Comparison of ENCODE assay signal across 14 cellular contexts in genomic region chr1:111101854-111102642, GRCh38.
"Had no signal": no experiment of that assay in that cellular context is flagged by ENCODE, and none has a peak within 500 bp of the region (broad histone marks: within the 10 kb centered on the region; RNA-seq: fewer than 3 reads in every experiment).

No MANE protein-coding gene starts in this region.

- H3K4me1 ChIP-seq: esophagus muscularis mucosa, sigmoid colon had no signal

- FAIRE-seq: islet of Langerhans had no signal

- H3K4me3 ChIP-seq: esophagus muscularis mucosa, sigmoid colon had no signal

- DNase-seq: activated CD4-positive, alpha-beta T cell treated with anti-CD3 and anti-CD28 coated beads, Interleukin-2, amount 10 ng/mL, durations not matched to agents 7 days and 5 days; activated CD4-positive, CD25-positive, alpha-beta regulatory T cell; activated CD8-positive, alpha-beta memory T cell treated with anti-CD3 and anti-CD28 coated beads for 24 hours; activated naive CD4-positive, alpha-beta T cell treated with anti-CD3 and anti-CD28 coated beads for 36 hours; central memory CD4-positive, alpha-beta T cell; glutamatergic neuron; left ventricle myocardium superior; mesendoderm; sigmoid colon; stimulated activated CD4-positive, alpha-beta T cell treated with anti-CD3 and anti-CD28 coated beads, Interleukin-12 subunit alpha, Interleukin-12 subunit beta, amount 100 ng/mL, for 4 hours; stimulated activated naive CD4-positive, alpha-beta T cell treated with Interleukin-2 at 50 U/mL for 16 hours had no signal

- ATAC-seq: activated T-helper 17 cell treated with anti-CD3 and anti-CD28 coated beads, Interleukin-2, amount 50 U/mL, for 72 hours; left ventricle myocardium superior had no signal

- H3K36me3 ChIP-seq: esophagus muscularis mucosa, sigmoid colon had no signal

- H3K27me3 ChIP-seq: esophagus muscularis mucosa, sigmoid colon had no signal

- H3K27ac ChIP-seq: esophagus muscularis mucosa, sigmoid colon had no signal
